Comparison of ENCODE assay signal across 11 cellular contexts in genomic region chr22:46775364-46775758, GRCh38. TPM values are rescaled to one million over a fixed set of nuclear protein-coding genes. Genes with fewer than 3 reads are reported as not detected.
A peak's percentile ranks its signal among the peaks of the same experiment; 100 is the strongest.
DNase-seq lines count a peak whose midpoint lies in the region; ATAC-seq and TF ChIP-seq lines count a peak whose summit lies in the region.
"Had no signal": no experiment of that assay in that cellular context is flagged by ENCODE, and none has a peak within 500 bp of the region (broad histone marks: within the 10 kb centered on the region; RNA-seq: fewer than 3 reads in every experiment).

No MANE protein-coding gene starts in this region.

- POLR2A ChIA-PET in CD4-positive, alpha-beta memory T cell (lab: Charles Lee; ENCODE audit: partially characterized antibody) = interaction anchor here (0.8 to 4.3 kb wide), 7 partner anchors 9 to 39 kb away, joined by 3 to 51 read pairs (median 11); partner anchors contain the start of gene TBC1D22A
- POLR2A ChIA-PET in HEK293 (lab: Yijun Ruan, JAX) = interaction anchor here (3.4 kb wide), 1 partner anchor 13 kb away, joined by 86 read pairs; the partner anchor contains the start of gene TBC1D22A
- POLR2A ChIA-PET in naive thymus-derived CD4-positive, alpha-beta T cell (lab: Charles Lee) = interaction anchor here (2.6 to 3.8 kb wide), 3 partner anchors 12 to 16 kb away, joined by 10 to 26 read pairs (median 11); partner anchors contain the start of gene TBC1D22A

- H3K9me3 Mint-ChIP-seq in CD4-positive, alpha-beta memory T cell = no peaks in the 10 kb centered on the region
- no peaks in the 10 kb centered on the region for H3K9me3 Mint-ChIP-seq in activated naive CD8-positive, alpha-beta T cell treated with anti-CD3 and anti-CD28 coated beads for 36 hours
- H3K9me3 Mint-ChIP-seq in naive thymus-derived CD4-positive, alpha-beta T cell = no peaks in the 10 kb centered on the region

- H3K4me1 Mint-ChIP-seq in CD4-positive, alpha-beta memory T cell = peaks cover 53 to 83% (median 67%) of the 10 kb centered on the region in 4 donors
- H3K4me1 Mint-ChIP-seq in activated naive CD8-positive, alpha-beta T cell treated with anti-CD3 and anti-CD28 coated beads for 36 hours = peaks cover 61% of the 10 kb centered on the region
- peaks cover 50 to 86% (median 68%) of the 10 kb centered on the region in 7 donors for H3K4me1 Mint-ChIP-seq in naive thymus-derived CD4-positive, alpha-beta T cell

- no peaks in the 10 kb centered on the region for H3K27me3 Mint-ChIP-seq in CD4-positive, alpha-beta memory T cell
- no peaks in the 10 kb centered on the region for H3K27me3 Mint-ChIP-seq in activated naive CD8-positive, alpha-beta T cell treated with anti-CD3 and anti-CD28 coated beads for 36 hours
- no peaks in the 10 kb centered on the region for H3K27me3 Mint-ChIP-seq in naive thymus-derived CD4-positive, alpha-beta T cell

- H3K36me3 ChIP-seq in CD4-positive, alpha-beta memory T cell (ENCODE audit: insufficient read depth, low read length) = no peaks in the 10 kb centered on the region
- peaks cover 0 to 3% of the 10 kb centered on the region in 2 experiments; a peak in 1 of 3 replicates for H3K36me3 ChIP-seq in HEK293 (ENCODE audit: control insufficient read depth in 2 of 2, insufficient read depth in 1 of 2, low read length in 2 of 2)
- H3K36me3 ChIP-seq in naive thymus-derived CD4-positive, alpha-beta T cell (ENCODE audit: control insufficient read depth in 2 of 3, insufficient read depth in 3 of 3, low read length in 3 of 3) = no peaks in the 10 kb centered on the region
- H3K36me3 ChIP-seq: esophagus muscularis mucosa, left lung had no signal

- H3K4me3 ChIP-seq in CD4-positive, alpha-beta memory T cell (ENCODE audit: low read length in 2 of 2) = no peak overlapping the region
- no peak overlapping the region for H3K4me3 ChIP-seq in HEK293 (ENCODE audit: low read depth, low read length)
- H3K4me3 ChIP-seq in naive thymus-derived CD4-positive, alpha-beta T cell (ENCODE audit: low read length) = no peak overlapping the region
- H3K4me3 ChIP-seq: esophagus muscularis mucosa had no signal

- H3K27ac ChIP-seq in CD4-positive, alpha-beta memory T cell (ENCODE audit: low read depth, low read length) = peak overlapping the region; percentile 73
- H3K27ac ChIP-seq in HEK293 (ENCODE audit: extremely low read depth, low read depth, low read length) = peak overlapping the region; percentile 68
- peak overlapping the region; percentile 70 for H3K27ac ChIP-seq in naive thymus-derived CD4-positive, alpha-beta T cell (ENCODE audit: low read depth, low read length)

- H3K27me3 ChIP-seq in CD4-positive, alpha-beta memory T cell (ENCODE audit: insufficient read depth, low read length) = no peaks in the 10 kb centered on the region
- no peaks in the 10 kb centered on the region for H3K27me3 ChIP-seq in naive thymus-derived CD4-positive, alpha-beta T cell (ENCODE audit: control insufficient read depth in 2 of 2, insufficient read depth in 2 of 2, low read length in 2 of 2)
- H3K27me3 ChIP-seq: esophagus muscularis mucosa, left lung had no signal

- CTCF ChIA-PET in CD4-positive, alpha-beta memory T cell (lab: Charles Lee; ENCODE audit: partially characterized antibody) = interaction anchor here (2.2 to 3.9 kb wide), 3 partner anchors 13 to 27 kb away, joined by 12 to 25 read pairs (median 19); partner anchors contain the start of gene TBC1D22A
- CTCF ChIA-PET in HEK293 (lab: Yijun Ruan, JAX) = interaction anchor here (1.7 to 6.6 kb wide), 4 partner anchors 16 to 28 kb away, joined by 7 to 33 read pairs (median 28); no protein-coding TSS in a partner anchor
- CTCF ChIA-PET in naive thymus-derived CD4-positive, alpha-beta T cell (lab: Charles Lee) = no interaction called here

- intact Hi-C loops in CD4-positive, alpha-beta memory T cell (cut with micrococcal nuclease) = loop anchor here (2.0 kb wide), 1 partner anchor 15 kb away; no protein-coding TSS in a partner anchor
- intact Hi-C loops in naive thymus-derived CD4-positive, alpha-beta T cell (cut with micrococcal nuclease) = no loop called here

- peak overlapping the region; percentile 91 to 98 (median 93) for H3K27ac Mint-ChIP-seq in CD4-positive, alpha-beta memory T cell
- H3K27ac Mint-ChIP-seq in activated naive CD8-positive, alpha-beta T cell treated with anti-CD3 and anti-CD28 coated beads for 36 hours = peak overlapping the region; percentile 85
- H3K27ac Mint-ChIP-seq in naive thymus-derived CD4-positive, alpha-beta T cell = peak overlapping the region; percentile 53 to 95 (median 88)

- peaks cover 74% of the 10 kb centered on the region for H3K4me1 ChIP-seq in CD4-positive, alpha-beta memory T cell (ENCODE audit: insufficient read depth, low read length)
- H3K4me1 ChIP-seq in HEK293 (ENCODE audit: control insufficient read depth, insufficient read depth, low read length) = peaks cover 33% of the 10 kb centered on the region
- H3K4me1 ChIP-seq in naive thymus-derived CD4-positive, alpha-beta T cell (ENCODE audit: control insufficient read depth in 2 of 2, insufficient read depth in 2 of 2, low read length in 2 of 2) = peaks cover 33 to 50% of the 10 kb centered on the region in 2 donors

- peak overlapping the region; percentile 62 to 87 (median 76) for H3K4me3 Mint-ChIP-seq in CD4-positive, alpha-beta memory T cell
- peak overlapping the region; percentile 71 for H3K4me3 Mint-ChIP-seq in activated naive CD8-positive, alpha-beta T cell treated with anti-CD3 and anti-CD28 coated beads for 36 hours
- peak overlapping the region in 9 of 10 donors; percentile 24 to 84 (median 70) for H3K4me3 Mint-ChIP-seq in naive thymus-derived CD4-positive, alpha-beta T cell

- no peak for TF ChIP-seq CTCF in HEK293 (tag by site-specific recombination; IDR thresholded peaks at IDR 0.05)

- peaks cover 11 to 17% of the 10 kb centered on the region in 2 donors for H3K36me3 Mint-ChIP-seq in CD4-positive, alpha-beta memory T cell
- H3K36me3 Mint-ChIP-seq in activated naive CD8-positive, alpha-beta T cell treated with anti-CD3 and anti-CD28 coated beads for 36 hours = peaks cover 29% of the 10 kb centered on the region
- H3K36me3 Mint-ChIP-seq in naive thymus-derived CD4-positive, alpha-beta T cell = peaks cover 0 to 10% (median 5%) of the 10 kb centered on the region in 5 donors

- no peaks in the 10 kb centered on the region for H3K9me3 ChIP-seq in CD4-positive, alpha-beta memory T cell (ENCODE audit: control insufficient read depth in 1 of 2, low read length in 2 of 2)
- H3K9me3 ChIP-seq in HEK293 (ENCODE audit: control insufficient read depth, insufficient read depth, low read depth, low read length) = no peaks in the 10 kb centered on the region
- H3K9me3 ChIP-seq in naive thymus-derived CD4-positive, alpha-beta T cell (ENCODE audit: control insufficient read depth in 2 of 3, low read length in 3 of 3) = no peaks in the 10 kb centered on the region
- H3K9me3 ChIP-seq: esophagus muscularis mucosa, left lung had no signal

- no peak for DNase-seq in CD4-positive, alpha-beta memory T cell
- no peak for DNase-seq in activated naive CD8-positive, alpha-beta T cell treated with anti-CD3 and anti-CD28 coated beads for 36 hours
- DNase-seq in naive thymus-derived CD4-positive, alpha-beta T cell = no peak
- DNase-seq in amygdala (lab: John Stamatoyannopoulos, UW) (no peak), NCI-H2196 treated with DMSO at 0.1 percent for 48 hours (lab: John Stamatoyannopoulos, UW; ENCODE audit: unreplicated experiment) (no peak), cortex of kidney (lab: John Stamatoyannopoulos, UW) (no peak)
- DNase-seq: NCI-H345 had no signal

- ATAC-seq in naive thymus-derived CD4-positive, alpha-beta T cell = no peak
- no peak for ATAC-seq in HG03457 (IDR thresholded peaks at IDR 0.05; ENCODE audit: unreplicated experiment)

TF ChIP-seq in HEK293, 187 proteins besides CTCF, POLR2A, EP300 and RAD21 (continues in another document):
- no peak for TF ChIP-seq SCRT1 (tag by site-specific recombination; IDR thresholded peaks at IDR 0.05; ENCODE audit: borderline replicate concordance)
- no peak for TF ChIP-seq PRDM10 (tag by site-specific recombination; IDR thresholded peaks at IDR 0.05)

RNA-seq across cellular contexts. Expression of gene TBC1D22A, which starts 12.9 kb away (rescaled TPM):
- total RNA-seq in CD4-positive, alpha-beta memory T cell = 10 to 100 TPM; 49.0 to 49.2 TPM
- polyA plus RNA-seq in CD4-positive, alpha-beta memory T cell = 10 to 100 TPM; 20.6 to 24.4 TPM
- total RNA-seq in activated naive CD8-positive, alpha-beta T cell treated with anti-CD3 and anti-CD28 coated beads for 36 hours = 10 to 100 TPM; 42.1 to 42.4 TPM
- 10 to 100 TPM; 37.5 to 50.1 (median 43.4) TPM for total RNA-seq in naive thymus-derived CD4-positive, alpha-beta T cell
- polyA plus RNA-seq in naive thymus-derived CD4-positive, alpha-beta T cell = 10 to 100 TPM; 18.6 to 25.3 TPM

RNA-seq across cellular contexts. Expression of gene CERK, which starts 37.3 kb away (rescaled TPM):
- 100 to 1,000 TPM; 161 to 164 TPM for total RNA-seq in CD4-positive, alpha-beta memory T cell
- 100 to 1,000 TPM in 1 of 2 donors, 10 to 100 TPM in 1; 91.2 to 111 TPM for polyA plus RNA-seq in CD4-positive, alpha-beta memory T cell
- total RNA-seq in activated naive CD8-positive, alpha-beta T cell treated with anti-CD3 and anti-CD28 coated beads for 36 hours = 10 to 100 TPM; 38.1 to 41.3 TPM
- 100 to 1,000 TPM in 2 of 5 experiments, 10 to 100 TPM in 3; 55.8 to 138 (median 72.4) TPM for total RNA-seq in naive thymus-derived CD4-positive, alpha-beta T cell
- 10 to 100 TPM; 40.4 to 66.7 TPM for polyA plus RNA-seq in naive thymus-derived CD4-positive, alpha-beta T cell
